Comparison of ENCODE assay signal across 15 cellular contexts in the genomic region with DNA sequence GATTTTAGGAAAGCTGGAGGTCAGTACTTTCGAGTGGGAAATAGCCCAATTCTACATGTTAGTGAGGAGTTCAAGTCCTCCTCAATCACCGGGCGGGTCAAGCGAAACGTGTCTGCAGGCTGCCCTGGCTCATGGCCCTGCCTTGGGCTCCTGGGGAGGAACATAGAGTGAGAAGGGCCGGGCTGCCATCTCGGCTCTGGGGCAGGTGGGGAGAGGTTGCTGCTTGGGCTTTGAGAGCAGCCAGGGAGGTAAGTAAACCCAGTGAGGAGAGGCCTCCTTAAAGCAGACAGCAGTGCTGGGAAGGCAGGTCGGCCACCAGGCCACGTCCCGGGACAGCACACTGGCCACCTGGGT. TPM values are rescaled to one million over a fixed set of nuclear protein-coding genes. Genes with fewer than 3 reads are reported as not detected.
DNase-seq lines count a peak whose midpoint lies in the region; ATAC-seq and TF ChIP-seq lines count a peak whose summit lies in the region.
"Had no signal": no experiment of that assay in that cellular context is flagged by ENCODE, and none has a peak within 500 bp of the region (broad histone marks: within the 10 kb centered on the region; RNA-seq: fewer than 3 reads in every experiment).

No MANE protein-coding gene starts in this region.

- no peak for TF ChIP-seq CTCF in WTC11 (IDR thresholded peaks at IDR 0.05)

- no peak overlapping the region for H3K27ac ChIP-seq in BLaER1 treated with 17β-estradiol and CSF1 and Interleukin-3, amounts not matched to agents 10 nM and 100 nM

- no peaks in the 10 kb centered on the region for H3K4me1 Mint-ChIP-seq in WTC11
- no peaks in the 10 kb centered on the region for H3K4me1 Mint-ChIP-seq in stimulated activated effector memory CD8-positive, alpha-beta T cell treated with anti-CD3 and anti-CD28 coated beads, Interleukin-12 subunit alpha, Interleukin-12 subunit beta, amount 100 ng/mL, for 72 hours
- H3K4me1 Mint-ChIP-seq: B cell, GM23338 had no signal

- peaks cover 0 to 59% (median 33%) of the 10 kb centered on the region in 11 experiments; a peak in 15 of 22 replicates for H4K20me1 ChIP-seq in BLaER1 treated with 17β-estradiol and CSF1 and Interleukin-3, amounts not matched to agents 10 nM and 100 nM

- H3K36me3 ChIP-seq in BLaER1 treated with 17β-estradiol and CSF1 and Interleukin-3, amounts not matched to agents 10 nM and 100 nM, result peaks cover 38 to 94% (median 75%) of the 10 kb centered on the region in 11 experiments

- H3K4me2 ChIP-seq in BLaER1 treated with 17β-estradiol and CSF1 and Interleukin-3, amounts not matched to agents 10 nM and 100 nM, result peak overlapping the region in 7 of 11 experiments; percentile 1 to 95 (median 22); a peak in 8 of 22 replicates
- H3K4me2 ChIP-seq: GM23338 had no signal

- H3K9me3 ChIP-seq in BLaER1 treated with 17β-estradiol and CSF1 and Interleukin-3, amounts not matched to agents 10 nM and 100 nM (replicated peaks in 1 of 11), result no peaks in the 10 kb centered on the region
- H3K9me3 ChIP-seq: Caco-2 had no signal

- peaks cover under 1 to 61% (median 54%) of the 10 kb centered on the region in 10 experiments; a peak in 18 of 20 replicates for H3K4me1 ChIP-seq in BLaER1 treated with 17β-estradiol and CSF1 and Interleukin-3, amounts not matched to agents 10 nM and 100 nM
- H3K4me1 ChIP-seq: Caco-2 had no signal

- POLR2A ChIA-PET in WTC11 (lab: Charles Lee), result no interaction called here

- H3K36me3 Mint-ChIP-seq in WTC11, result peaks cover 26% of the 10 kb centered on the region
- peaks cover 67% of the 10 kb centered on the region for H3K36me3 Mint-ChIP-seq in stimulated activated effector memory CD8-positive, alpha-beta T cell treated with anti-CD3 and anti-CD28 coated beads, Interleukin-12 subunit alpha, Interleukin-12 subunit beta, amount 100 ng/mL, for 72 hours

- ATAC-seq in WTC11 (no peak), HG03045 (IDR thresholded peaks at IDR 0.05; ENCODE audit: unreplicated experiment) (no peak), HG03175 (IDR thresholded peaks at IDR 0.05; ENCODE audit: unreplicated experiment) (no peak)
- no peak for ATAC-seq in stimulated activated effector memory CD8-positive, alpha-beta T cell treated with anti-CD3 and anti-CD28 coated beads, Interleukin-12 subunit alpha, Interleukin-12 subunit beta, amount 100 ng/mL, for 72 hours
- ATAC-seq: GM23338 had no signal

- no peaks in the 10 kb centered on the region for H3K27me3 Mint-ChIP-seq in WTC11 (ENCODE audit: low read depth)
- H3K27me3 Mint-ChIP-seq: B cell; CD8-positive, alpha-beta memory T cell had no signal

- CTCF ChIA-PET in WTC11 (lab: Charles Lee), result no interaction called here

- 0 out of 22 replicates have a peak overlapping the region, but pooled peaks of 1 of the 11 experiments have one; percentile 4 for H3K9ac ChIP-seq in BLaER1 treated with 17β-estradiol and CSF1 and Interleukin-3, amounts not matched to agents 10 nM and 100 nM

- DNase-seq in WTC11 (ENCODE audit: low spot score) (no peak), islet precursor cell (peak; percentile 52), AG08396 (ENCODE audit: low spot score) (no peak)
- no peak for DNase-seq in stimulated activated effector memory CD8-positive, alpha-beta T cell treated with anti-CD3 and anti-CD28 coated beads, Interleukin-12 subunit alpha, Interleukin-12 subunit beta, amount 100 ng/mL, for 72 hours (ENCODE audit: low spot score in 2 of 2)
- DNase-seq: ACHN; Caco-2; CD8-positive, alpha-beta memory T cell; DMS53; GF-D8; H7 had no signal

- no peaks in the 10 kb centered on the region for H3K9me3 Mint-ChIP-seq in WTC11
- no peaks in the 10 kb centered on the region for H3K9me3 Mint-ChIP-seq in stimulated activated effector memory CD8-positive, alpha-beta T cell treated with anti-CD3 and anti-CD28 coated beads, Interleukin-12 subunit alpha, Interleukin-12 subunit beta, amount 100 ng/mL, for 72 hours
- H3K9me3 Mint-ChIP-seq: CD8-positive, alpha-beta memory T cell; GM23338 had no signal

- H3K27ac Mint-ChIP-seq in WTC11, result peak overlapping the region; percentile 66
- peak overlapping the region; percentile 77 for H3K27ac Mint-ChIP-seq in stimulated activated effector memory CD8-positive, alpha-beta T cell treated with anti-CD3 and anti-CD28 coated beads, Interleukin-12 subunit alpha, Interleukin-12 subunit beta, amount 100 ng/mL, for 72 hours
- H3K27ac Mint-ChIP-seq: B cell, GM23338 had no signal

- H3K4me3 ChIP-seq in BLaER1 treated with 17β-estradiol and CSF1 and Interleukin-3, amounts not matched to agents 10 nM and 100 nM, result no peak overlapping the region
- H3K4me3 ChIP-seq: GM23338 had no signal

- no peaks in the 10 kb centered on the region for H3K27me3 ChIP-seq in BLaER1 treated with 17β-estradiol and CSF1 and Interleukin-3, amounts not matched to agents 10 nM and 100 nM

- H3K4me3 Mint-ChIP-seq in WTC11, result no peak overlapping the region
- no peak overlapping the region for H3K4me3 Mint-ChIP-seq in stimulated activated effector memory CD8-positive, alpha-beta T cell treated with anti-CD3 and anti-CD28 coated beads, Interleukin-12 subunit alpha, Interleukin-12 subunit beta, amount 100 ng/mL, for 72 hours
- H3K4me3 Mint-ChIP-seq: B cell; CD8-positive, alpha-beta memory T cell; GM23338 had no signal

TF ChIP-seq in WTC11, 78 proteins besides CTCF, POLR2A, EP300 and RAD21 (continues in another document):
- no peak for TF ChIP-seq IRF1 (CRISPR knock-in tag; IDR thresholded peaks at IDR 0.05)
- TF ChIP-seq, protein P1, sequence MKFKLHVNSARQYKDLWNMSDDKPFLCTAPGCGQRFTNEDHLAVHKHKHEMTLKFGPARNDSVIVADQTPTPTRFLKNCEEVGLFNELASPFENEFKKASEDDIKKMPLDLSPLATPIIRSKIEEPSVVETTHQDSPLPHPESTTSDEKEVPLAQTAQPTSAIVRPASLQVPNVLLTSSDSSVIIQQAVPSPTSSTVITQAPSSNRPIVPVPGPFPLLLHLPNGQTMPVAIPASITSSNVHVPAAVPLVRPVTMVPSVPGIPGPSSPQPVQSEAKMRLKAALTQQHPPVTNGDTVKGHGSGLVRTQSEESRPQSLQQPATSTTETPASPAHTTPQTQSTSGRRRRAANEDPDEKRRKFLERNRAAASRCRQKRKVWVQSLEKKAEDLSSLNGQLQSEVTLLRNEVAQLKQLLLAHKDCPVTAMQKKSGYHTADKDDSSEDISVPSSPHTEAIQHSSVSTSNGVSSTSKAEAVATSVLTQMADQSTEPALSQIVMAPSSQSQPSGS (CRISPR knock-in tag; IDR thresholded peaks at IDR 0.05; ENCODE audit: borderline replicate concordance, low read depth), result no peak
- no peak for TF ChIP-seq CREM (CRISPR knock-in tag; IDR thresholded peaks at IDR 0.05)
- no peak for TF ChIP-seq CREB1 (CRISPR knock-in tag; IDR thresholded peaks at IDR 0.05)
- TF ChIP-seq, protein P2, sequence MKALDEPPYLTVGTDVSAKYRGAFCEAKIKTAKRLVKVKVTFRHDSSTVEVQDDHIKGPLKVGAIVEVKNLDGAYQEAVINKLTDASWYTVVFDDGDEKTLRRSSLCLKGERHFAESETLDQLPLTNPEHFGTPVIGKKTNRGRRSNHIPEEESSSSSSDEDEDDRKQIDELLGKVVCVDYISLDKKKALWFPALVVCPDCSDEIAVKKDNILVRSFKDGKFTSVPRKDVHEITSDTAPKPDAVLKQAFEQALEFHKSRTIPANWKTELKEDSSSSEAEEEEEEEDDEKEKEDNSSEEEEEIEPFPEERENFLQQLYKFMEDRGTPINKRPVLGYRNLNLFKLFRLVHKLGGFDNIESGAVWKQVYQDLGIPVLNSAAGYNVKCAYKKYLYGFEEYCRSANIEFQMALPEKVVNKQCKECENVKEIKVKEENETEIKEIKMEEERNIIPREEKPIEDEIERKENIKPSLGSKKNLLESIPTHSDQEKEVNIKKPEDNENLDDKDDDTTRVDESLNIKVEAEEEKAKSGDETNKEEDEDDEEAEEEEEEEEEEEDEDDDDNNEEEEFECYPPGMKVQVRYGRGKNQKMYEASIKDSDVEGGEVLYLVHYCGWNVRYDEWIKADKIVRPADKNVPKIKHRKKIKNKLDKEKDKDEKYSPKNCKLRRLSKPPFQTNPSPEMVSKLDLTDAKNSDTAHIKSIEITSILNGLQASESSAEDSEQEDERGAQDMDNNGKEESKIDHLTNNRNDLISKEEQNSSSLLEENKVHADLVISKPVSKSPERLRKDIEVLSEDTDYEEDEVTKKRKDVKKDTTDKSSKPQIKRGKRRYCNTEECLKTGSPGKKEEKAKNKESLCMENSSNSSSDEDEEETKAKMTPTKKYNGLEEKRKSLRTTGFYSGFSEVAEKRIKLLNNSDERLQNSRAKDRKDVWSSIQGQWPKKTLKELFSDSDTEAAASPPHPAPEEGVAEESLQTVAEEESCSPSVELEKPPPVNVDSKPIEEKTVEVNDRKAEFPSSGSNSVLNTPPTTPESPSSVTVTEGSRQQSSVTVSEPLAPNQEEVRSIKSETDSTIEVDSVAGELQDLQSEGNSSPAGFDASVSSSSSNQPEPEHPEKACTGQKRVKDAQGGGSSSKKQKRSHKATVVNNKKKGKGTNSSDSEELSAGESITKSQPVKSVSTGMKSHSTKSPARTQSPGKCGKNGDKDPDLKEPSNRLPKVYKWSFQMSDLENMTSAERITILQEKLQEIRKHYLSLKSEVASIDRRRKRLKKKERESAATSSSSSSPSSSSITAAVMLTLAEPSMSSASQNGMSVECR (CRISPR knock-in tag; IDR thresholded peaks at IDR 0.05; ENCODE audit: borderline replicate concordance), result no peak
- no peak for TF ChIP-seq RORB (CRISPR knock-in tag; IDR thresholded peaks at IDR 0.05)
- no peak for TF ChIP-seq ZNF396 (CRISPR knock-in tag; IDR thresholded peaks at IDR 0.05; ENCODE audit: borderline replicate concordance)
- no peak for TF ChIP-seq ZNF219 (CRISPR knock-in tag; IDR thresholded peaks at IDR 0.05; ENCODE audit: borderline replicate concordance)
- no peak for TF ChIP-seq MAX (CRISPR knock-in tag; IDR thresholded peaks at IDR 0.05)
- TF ChIP-seq NFE2L1 (CRISPR knock-in tag; IDR thresholded peaks at IDR 0.05), result no peak
- TF ChIP-seq ZBTB21 (CRISPR knock-in tag; IDR thresholded peaks at IDR 0.05; ENCODE audit: borderline replicate concordance), result no peak

RNA-seq across cellular contexts. Expression of gene UBC, which starts 32.0 kb away (rescaled TPM):
- 530 to 561 TPM (median 544 TPM) in 3 replicates for total RNA-seq in WTC11 (2021)

RNA-seq across cellular contexts. Expression of gene DHX37, which starts 42.5 kb away (rescaled TPM):
- 31.7 to 40.5 TPM (median 33.0 TPM) in 3 replicates for total RNA-seq in WTC11 (2021)

RNA-seq across cellular contexts. Expression of gene BRI3BP, which starts 47.0 kb away (rescaled TPM):
- total RNA-seq in WTC11 (2021), result 11.5 to 11.9 TPM (median 11.8 TPM) in 3 replicates
